8 cellular contexts compared by ENCODE assay signal in genomic region chr1:109984456-109985250, GRCh38.
DNase-seq lines count a peak whose midpoint lies in the region; ATAC-seq lines count a peak whose summit lies in the region.

Gene AHCYL1, plus strand, starts transcription at chr1:109984765. Its CDS starts 288 bp downstream, at chr1:109985053.

- peak within 1 kb of the TSS; percentile 99 for H3K4me3 Mint-ChIP-seq in central memory CD8-positive, alpha-beta T cell

- peaks cover 2% of the 10 kb centered on the region for H3K27me3 Mint-ChIP-seq in central memory CD8-positive, alpha-beta T cell

- H3K9me3 Mint-ChIP-seq in central memory CD8-positive, alpha-beta T cell, result no peaks in the 10 kb centered on the region

- H3K36me3 Mint-ChIP-seq in central memory CD8-positive, alpha-beta T cell (ENCODE audit: insufficient read depth), result peaks cover 12% of the 10 kb centered on the region

- DNase-seq in Ammon's horn (ENCODE audit: low spot score) (peak; percentile 100), NCI-H446 (lab: John Stamatoyannopoulos, UW) (peak; percentile 98 to 99), iris pigment epithelial cell (ENCODE audit: low read depth) (peak; percentile 99)
- peak; percentile 97 for DNase-seq in activated CD4-positive, CD25-positive, alpha-beta regulatory T cell treated with anti-CD3 and anti-CD28 coated beads, Interleukin-2, amount 50 U/mL, for 16 hours (ENCODE audit: low read depth, low spot score)
- DNase-seq in central memory CD8-positive, alpha-beta T cell (ENCODE audit: low spot score in 2 of 2), result peak; percentile 97 to 98
- peak; percentile 99 for DNase-seq in stimulated activated CD4-positive, alpha-beta T cell treated with anti-CD3 and anti-CD28 coated beads, Interleukin-12 subunit alpha, Interleukin-12 subunit beta, amount 100 ng/mL, for 4 hours

- peak; percentile 99 for ATAC-seq in GM19035 (IDR thresholded peaks at IDR 0.05; ENCODE audit: unreplicated experiment)
- ATAC-seq in HG03354 (IDR thresholded peaks at IDR 0.05; ENCODE audit: poor library complexity, severe bottlenecking, unreplicated experiment), result peak; percentile 98
- peak; percentile 100 for ATAC-seq in central memory CD8-positive, alpha-beta T cell (replicated peaks; ENCODE audit: extremely low read depth, poor library complexity, severe bottlenecking)

- peaks cover 37% of the 10 kb centered on the region for H3K4me1 Mint-ChIP-seq in central memory CD8-positive, alpha-beta T cell

- peak within 1 kb of the TSS; percentile 88 for H3K27ac Mint-ChIP-seq in central memory CD8-positive, alpha-beta T cell (ENCODE audit: low read depth)

Comparison
In these comparisons a context has a peak if more than half of its experiments do, and no peak if none do; other contexts are left out.
1. Peak in every context shown above with its lines: DNase-seq and ATAC-seq.